Comparison of ENCODE assay signal across 9 cellular contexts in genomic region chr7:3089493-3089892, GRCh38. TPM values are rescaled to one million over a fixed set of nuclear protein-coding genes. Genes with fewer than 3 reads are reported as not detected.
DNase-seq lines count a peak whose midpoint lies in the region; ATAC-seq and TF ChIP-seq lines count a peak whose summit lies in the region.
"Had no signal": no experiment of that assay in that cellular context is flagged by ENCODE, and none has a peak within 500 bp of the region (broad histone marks: within the 10 kb centered on the region; RNA-seq: fewer than 3 reads in every experiment).

No MANE protein-coding gene starts in this region.

- H3K4me1 ChIP-seq in H9 (ENCODE audit: insufficient read depth, low read length): no peaks in the 10 kb centered on the region

- no peak overlapping the region for H3K56ac ChIP-seq in H9 (ENCODE audit: insufficient read length, low read depth, low read length)

- no peaks in the 10 kb centered on the region for H3K79me1 ChIP-seq in H9 (ENCODE audit: insufficient read depth, low read depth, low read length, poor library complexity, severe bottlenecking)

- no peak overlapping the region for H4K8ac ChIP-seq in H9 (replicated peaks; ENCODE audit: insufficient read length, low read depth, low read length)

- no peak overlapping the region for H2BK12ac ChIP-seq in H9 (ENCODE audit: insufficient read length, low read depth, low read length)

- H3K27me3 Mint-ChIP-seq in H9 (ENCODE audit: low read depth): no peaks in the 10 kb centered on the region; the same call in 1 of the 2 replicates
- no peaks in the 10 kb centered on the region for H3K27me3 Mint-ChIP-seq in activated CD8-positive, alpha-beta T cell treated with anti-CD3 and anti-CD28 coated beads, Interleukin-2, amount 10 ng/mL, durations not matched to agents 7 days and 5 days (ENCODE audit: low read depth)

- no CpG with 5 or more reads among the region's 11 CpGs for WGBS in H9 (ENCODE audit: extremely low coverage, insufficient read length, low lambda C conversion rate)

- no peak overlapping the region for H4K5ac ChIP-seq in H9 (ENCODE audit: insufficient read length, low read depth, low read length)

- TF ChIP-seq CTCF in C4-2B (conservative IDR thresholded peaks at IDR 0.05) (peak; percentile 53), H9 (conservative IDR thresholded peaks at IDR 0.05) (peak; percentile 84)

- H3K4me1 Mint-ChIP-seq in H9: peaks cover 19 to 31% of the 10 kb centered on the region in 2 experiments
- H3K4me1 Mint-ChIP-seq in activated CD8-positive, alpha-beta T cell treated with anti-CD3 and anti-CD28 coated beads, Interleukin-2, amount 10 ng/mL, durations not matched to agents 7 days and 5 days (ENCODE audit: low read depth): peaks cover 54% of the 10 kb centered on the region

- POLR2A ChIA-PET in activated CD8-positive, alpha-beta T cell treated with anti-CD3 and anti-CD28 coated beads, Interleukin-2, amount 10 ng/mL, durations not matched to agents 7 days and 5 days (lab: Charles Lee): no interaction called here

- no peak overlapping the region for H2BK15ac ChIP-seq in H9 (ENCODE audit: low read depth, low read length)

- peak; percentile 81 for DNase-seq in H9
- DNase-seq in activated CD8-positive, alpha-beta T cell treated with anti-CD3 and anti-CD28 coated beads, Interleukin-2, amount 10 ng/mL, durations not matched to agents 7 days and 5 days: no peak
- peak; percentile 63 for DNase-seq in left kidney (ENCODE audit: low read depth, low spot score)
- no peak for DNase-seq in NCI-H446 treated with DMSO at 0.1 percent for 48 hours (lab: John Stamatoyannopoulos, UW)
- DNase-seq in activated CD8-positive, alpha-beta memory T cell treated with anti-CD3 and anti-CD28 coated beads, Interleukin-2, amount 50 U/mL, for 48 hours: no peak
- DNase-seq: NK-92 treated with Interleukin-12 subunit alpha and Interleukin-12 subunit beta, amount 100 ng/mL, for 24 hours had no signal

- no peak overlapping the region for H2BK120ac ChIP-seq in H9 (ENCODE audit: low read depth, low read length, poor library complexity, severe bottlenecking)

- H3K79me2 ChIP-seq in H9 (ENCODE audit: insufficient read depth, low read length): no peaks in the 10 kb centered on the region

- no peaks in the 10 kb centered on the region; a peak in 1 of 7 replicates for H3K36me3 Mint-ChIP-seq in H9 (ENCODE audit: insufficient read depth in 1 of 3, low read depth in 3 of 3)
- H3K36me3 Mint-ChIP-seq in activated CD8-positive, alpha-beta T cell treated with anti-CD3 and anti-CD28 coated beads, Interleukin-2, amount 10 ng/mL, durations not matched to agents 7 days and 5 days (ENCODE audit: low read depth): no peaks in the 10 kb centered on the region

- no peak overlapping the region for H4K91ac ChIP-seq in H9 (ENCODE audit: insufficient read length, low read depth, low read length)

- H3K14ac ChIP-seq in H9 (ENCODE audit: insufficient read depth, low read length): no peak overlapping the region

- H3K4me2 ChIP-seq in H9 (ENCODE audit: insufficient read depth, insufficient read length, low read length): no peak overlapping the region

- H3K23me2 ChIP-seq in H9 (ENCODE audit: insufficient read length, low read depth, low read length, poor library complexity, severe bottlenecking): no peaks in the 10 kb centered on the region

- H3K27ac ChIP-seq in C4-2B: no peak overlapping the region
- no peak overlapping the region for H3K27ac ChIP-seq in H9 (ENCODE audit: insufficient read length, low read depth, low read length)

- H3K23ac ChIP-seq in H9 (ENCODE audit: insufficient read length, low read depth, low read length): no peak overlapping the region

- no peak overlapping the region for H2AFZ ChIP-seq in H9 (ENCODE audit: low read length)

- H3K9me3 ChIP-seq in H9 (ENCODE audit: control insufficient read depth, low read depth, low read length): no peaks in the 10 kb centered on the region

- H2BK5ac ChIP-seq in H9 (ENCODE audit: insufficient read length, low read length): no peak overlapping the region

- ATAC-seq in activated CD8-positive, alpha-beta T cell treated with anti-CD3 and anti-CD28 coated beads, Interleukin-2, amount 10 ng/mL, durations not matched to agents 7 days and 5 days: no peak
- no peak for ATAC-seq in HG03159 (IDR thresholded peaks at IDR 0.05; ENCODE audit: unreplicated experiment)
- no peak for ATAC-seq in HG03135 (IDR thresholded peaks at IDR 0.05; ENCODE audit: unreplicated experiment)

- no peak overlapping the region for H3K18ac ChIP-seq in H9 (ENCODE audit: insufficient read length, low read depth, low read length)

- CTCF ChIA-PET in activated CD8-positive, alpha-beta T cell treated with anti-CD3 and anti-CD28 coated beads, Interleukin-2, amount 10 ng/mL, durations not matched to agents 7 days and 5 days (lab: Charles Lee): interaction anchor here (0.8 to 7.6 kb wide), 17 partner anchors 9 to 330 kb away, joined by 3 to 169 read pairs (median 5); partner anchors contain the start of gene CARD11

- no peaks in the 10 kb centered on the region for H3K9me3 Mint-ChIP-seq in H9
- H3K9me3 Mint-ChIP-seq in activated CD8-positive, alpha-beta T cell treated with anti-CD3 and anti-CD28 coated beads, Interleukin-2, amount 10 ng/mL, durations not matched to agents 7 days and 5 days (ENCODE audit: insufficient read depth): no peaks in the 10 kb centered on the region

- no peak overlapping the region for H2AK5ac ChIP-seq in H9 (ENCODE audit: insufficient read length, low read length)

- no peaks in the 10 kb centered on the region for H4K20me1 ChIP-seq in H9 (ENCODE audit: control insufficient read depth, insufficient read depth, insufficient read length)

- H3K4ac ChIP-seq in H9 (ENCODE audit: low read depth, low read length): no peak overlapping the region

- no peak overlapping the region for H3K4me3 Mint-ChIP-seq in H9
- no peak overlapping the region for H3K4me3 Mint-ChIP-seq in activated CD8-positive, alpha-beta T cell treated with anti-CD3 and anti-CD28 coated beads, Interleukin-2, amount 10 ng/mL, durations not matched to agents 7 days and 5 days

- no peak overlapping the region; a peak in 1 of 7 replicates for H3K27ac Mint-ChIP-seq in H9
- H3K27ac Mint-ChIP-seq in activated CD8-positive, alpha-beta T cell treated with anti-CD3 and anti-CD28 coated beads, Interleukin-2, amount 10 ng/mL, durations not matched to agents 7 days and 5 days: peak overlapping the region; percentile 51

- no peak overlapping the region for H3K9ac ChIP-seq in H9 (ENCODE audit: extremely low read depth, insufficient read length, low read length)

- no peak overlapping the region for H3T11ph ChIP-seq in H9 (ENCODE audit: low read length)

- no peak overlapping the region for H2BK20ac ChIP-seq in H9 (ENCODE audit: low read depth, low read length, poor library complexity, severe bottlenecking)

- no peaks in the 10 kb centered on the region for H3K27me3 ChIP-seq in H9 (ENCODE audit: insufficient read depth, low read length)

RNA-seq across cellular contexts. Expression of gene CARD11, which starts 45.8 kb away (rescaled TPM):
- total RNA-seq in H9 (2021): 20.0 and 22.3 TPM in 2 replicates
- total RNA-seq in activated CD8-positive, alpha-beta T cell treated with anti-CD3 and anti-CD28 coated beads, Interleukin-2, amount 10 ng/mL, durations not matched to agents 7 days and 5 days: 100 to 1,000 TPM; 178 TPM

Comparison
In these comparisons a context has a peak if more than half of its experiments do, and no peak if none do; other contexts are left out.
1. DNase-seq: peak in H9 (single experiment) and left kidney (single experiment); none in activated CD8-positive, alpha-beta T cell treated with anti-CD3 and anti-CD28 coated beads, Interleukin-2, amount 10 ng/mL, durations not matched to agents 7 days and 5 days (single experiment), NCI-H446 treated with DMSO at 0.1 percent for 48 hours (single experiment) and activated CD8-positive, alpha-beta memory T cell treated with anti-CD3 and anti-CD28 coated beads, Interleukin-2, amount 50 U/mL, for 48 hours (single experiment).